8 cellular contexts compared by ENCODE assay signal in genomic region chr9:136328011-136328621, GRCh38. TPM values are rescaled to one million over a fixed set of nuclear protein-coding genes. Genes with fewer than 3 reads are reported as not detected.
DNase-seq lines count a peak whose midpoint lies in the region; ATAC-seq, FAIRE-seq and TF ChIP-seq lines count a peak whose summit lies in the region.

No MANE protein-coding gene starts in this region.

- H3K4me3 ChIP-seq in right lobe of liver, result peak overlapping the region; percentile 43 to 49 (median 46)

- H3K27ac ChIP-seq in right lobe of liver, result peak overlapping the region; percentile 16 to 25 (median 18)

- H3K36me3 ChIP-seq in right lobe of liver, result no peaks in the 10 kb centered on the region

- no peaks in the 10 kb centered on the region for H3K27me3 Mint-ChIP-seq in effector memory CD8-positive, alpha-beta T cell

- TF ChIP-seq POLR2A in right lobe of liver (IDR thresholded peaks at IDR 0.05), result no peak

- H3K9me3 Mint-ChIP-seq in activated naive CD4-positive, alpha-beta T cell treated with anti-CD3 and anti-CD28 coated beads, Interleukin-2, amount 50 U/mL, for 72 hours, result no peaks in the 10 kb centered on the region
- no peaks in the 10 kb centered on the region for H3K9me3 Mint-ChIP-seq in effector memory CD8-positive, alpha-beta T cell

- peaks cover 0 to 4% of the 10 kb centered on the region in 2 donors for H3K4me1 Mint-ChIP-seq in effector memory CD8-positive, alpha-beta T cell (ENCODE audit: low read depth in 2 of 2)

- DNase-seq in activated naive CD4-positive, alpha-beta T cell treated with anti-CD3 and anti-CD28 coated beads, Interleukin-2, amount 50 U/mL, for 72 hours (ENCODE audit: low spot score in 2 of 2), result no peak
- no peak for DNase-seq in activated naive CD4-positive, alpha-beta T cell treated with Interleukin-2 at 50 U/mL for 16 hours
- DNase-seq in astrocyte of the hippocampus (ENCODE audit: low read depth, low spot score), result peak; percentile 38
- no peak for DNase-seq in right lobe of liver
- peak; percentile 33 for DNase-seq in urothelium cell line (ENCODE audit: low spot score)
- DNase-seq in effector memory CD8-positive, alpha-beta T cell, result no peak

- ATAC-seq in activated naive CD4-positive, alpha-beta T cell treated with anti-CD3 and anti-CD28 coated beads, Interleukin-2, amount 50 U/mL, for 72 hours, result peak; percentile 27
- ATAC-seq in right lobe of liver (no peak), GM21723 (IDR thresholded peaks at IDR 0.05; ENCODE audit: unreplicated experiment) (no peak), HG03432 (IDR thresholded peaks at IDR 0.05; ENCODE audit: unreplicated experiment) (no peak)
- ATAC-seq in effector memory CD8-positive, alpha-beta T cell (replicated peaks), result no peak

- H3K36me3 Mint-ChIP-seq in activated naive CD4-positive, alpha-beta T cell treated with anti-CD3 and anti-CD28 coated beads, Interleukin-2, amount 50 U/mL, for 72 hours, result no peaks in the 10 kb centered on the region
- H3K36me3 Mint-ChIP-seq in effector memory CD8-positive, alpha-beta T cell (ENCODE audit: insufficient read depth), result peaks cover 3% of the 10 kb centered on the region

- intact Hi-C loops in right lobe of liver (cut with DNase I), result no loop called here

- FAIRE-seq in urothelium cell line (lab: Jason Lieb, UNC), result peak; percentile 77

- no peaks in the 10 kb centered on the region for H3K4me1 ChIP-seq in right lobe of liver

- peak overlapping the region in 1 of 2 donors; percentile 40 for H3K27ac Mint-ChIP-seq in activated naive CD4-positive, alpha-beta T cell treated with anti-CD3 and anti-CD28 coated beads, Interleukin-2, amount 50 U/mL, for 72 hours
- peak overlapping the region in 1 of 2 donors; percentile 63 for H3K27ac Mint-ChIP-seq in effector memory CD8-positive, alpha-beta T cell

- peak overlapping the region in 1 of 2 donors; percentile 48 for H3K4me3 Mint-ChIP-seq in effector memory CD8-positive, alpha-beta T cell

- no peaks in the 10 kb centered on the region for H3K27me3 ChIP-seq in right lobe of liver

- 50% methylated on average over 2 of the region's 13 CpGs for WGBS in right lobe of liver (ENCODE audit: insufficient coverage, low coverage, low lambda C conversion rate, missing lambda C conversion rate)

- no peaks in the 10 kb centered on the region for H3K9me3 ChIP-seq in right lobe of liver

- TF ChIP-seq CTCF in right lobe of liver (IDR thresholded peaks at IDR 0.05), result no peak

RNA-seq across cellular contexts. Expression of gene GPSM1, which starts 0.8 kb away (rescaled TPM):
- total RNA-seq in activated naive CD4-positive, alpha-beta T cell treated with anti-CD3 and anti-CD28 coated beads, Interleukin-2, amount 50 U/mL, for 72 hours, result 10 to 100 TPM in 1 of 2 donors, 1 to 10 TPM in 1; 8.5 to 12.3 TPM
- 1 to 10 TPM; 1.3 to 4.8 (median 4.1) TPM for total RNA-seq in right lobe of liver

RNA-seq across cellular contexts. Expression of gene CCDC187, which starts 24.2 kb away (rescaled TPM):
- under 1 TPM in 1 of 2 donors, not detected in 1; 0.02 TPM for total RNA-seq in activated naive CD4-positive, alpha-beta T cell treated with anti-CD3 and anti-CD28 coated beads, Interleukin-2, amount 50 U/mL, for 72 hours
- under 1 TPM in 3 of 6 experiments, not detected in 3; 0.09 to 0.80 (median 0.62) TPM for total RNA-seq in right lobe of liver

RNA-seq across cellular contexts. Expression of gene DNLZ, which starts 35.4 kb away (rescaled TPM):
- total RNA-seq in activated naive CD4-positive, alpha-beta T cell treated with anti-CD3 and anti-CD28 coated beads, Interleukin-2, amount 50 U/mL, for 72 hours, result 10 to 100 TPM; 10.6 to 15.6 TPM
- total RNA-seq in right lobe of liver, result 10 to 100 TPM in 3 of 6 experiments, 1 to 10 TPM in 3; 5.0 to 26.0 (median 10.4) TPM

RNA-seq across cellular contexts. Expression of gene CARD9, which starts 45.4 kb away (rescaled TPM):
- 1 to 10 TPM; 1.3 to 1.7 TPM for total RNA-seq in activated naive CD4-positive, alpha-beta T cell treated with anti-CD3 and anti-CD28 coated beads, Interleukin-2, amount 50 U/mL, for 72 hours
- total RNA-seq in right lobe of liver, result 1 to 10 TPM in 3 of 6 experiments, under 1 TPM in 3; 0.48 to 1.6 (median 1.1) TPM

Comparison
In these comparisons a context has a peak if more than half of its experiments do, and no peak if none do; other contexts are left out.
1. ATAC-seq: peak in activated naive CD4-positive, alpha-beta T cell treated with anti-CD3 and anti-CD28 coated beads, Interleukin-2, amount 50 U/mL, for 72 hours (2 of 2); none in right lobe of liver (0 of 4), GM21723 (single experiment), HG03432 (single experiment) and effector memory CD8-positive, alpha-beta T cell (single experiment).
2. DNase-seq: peak in astrocyte of the hippocampus (single experiment) and urothelium cell line (single experiment); none in activated naive CD4-positive, alpha-beta T cell treated with anti-CD3 and anti-CD28 coated beads, Interleukin-2, amount 50 U/mL, for 72 hours (0 of 2), activated naive CD4-positive, alpha-beta T cell treated with Interleukin-2 at 50 U/mL for 16 hours (single experiment), right lobe of liver (0 of 3) and effector memory CD8-positive, alpha-beta T cell (0 of 3).